ENCODE assay signal across 14 cellular contexts in the genomic region with DNA sequence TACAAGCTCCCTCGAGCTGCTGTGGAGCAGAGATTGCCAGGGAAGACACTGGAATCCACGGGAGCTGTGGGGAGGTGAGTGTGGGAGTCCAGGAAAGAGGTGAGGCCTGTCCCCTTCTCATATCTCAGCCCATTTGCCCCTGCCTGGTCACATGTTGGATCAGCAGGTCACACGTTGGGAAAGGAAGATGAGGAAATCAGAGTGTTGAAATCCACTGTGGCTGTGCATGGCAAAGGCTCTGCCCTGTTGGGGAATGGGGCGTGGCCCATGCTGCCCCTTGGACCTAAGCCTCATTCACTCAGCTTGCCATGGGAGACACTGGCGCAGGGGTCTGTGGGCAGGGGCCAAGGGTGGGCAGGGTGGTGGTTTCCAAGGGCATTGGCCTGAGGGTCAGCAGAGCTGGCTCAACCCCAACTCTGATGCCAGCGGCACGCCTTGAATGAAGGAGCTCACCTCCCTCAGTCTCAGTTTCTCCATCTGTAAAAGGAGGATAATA.
DNase-seq lines count a peak whose midpoint lies in the region; ATAC-seq and TF ChIP-seq lines count a peak whose summit lies in the region.
"Had no signal": no experiment of that assay in that cellular context is flagged by ENCODE, and none has a peak within 500 bp of the region (broad histone marks: within the 10 kb centered on the region; RNA-seq: fewer than 3 reads in every experiment).

No MANE protein-coding gene starts in this region.

- no peak for TF ChIP-seq CTCF in epithelial cell of esophagus (IDR thresholded peaks at IDR 0.05; ENCODE audit: insufficient read depth, low read depth, low read length, missing control alignments)

- H2BK120ac ChIP-seq in mesendoderm (ENCODE audit: low read depth, low read length), result no peak overlapping the region

- DNase-seq in AML-193 (lab: John Stamatoyannopoulos, UW), result peak; percentile 77 to 82
- DNase-seq in NCI-H226, result peak; percentile 72
- DNase-seq in epithelial cell of esophagus (ENCODE audit: low read depth), result peak; percentile 83
- peak; percentile 19 for DNase-seq in mesendoderm
- no peak for DNase-seq in activated naive CD8-positive, alpha-beta T cell treated with anti-CD3 and anti-CD28 coated beads, Interleukin-2, amount 50 U/mL, for 24 hours
- DNase-seq: NCI-H526 treated with DMSO at 0.1 percent for 48 hours; stimulated activated CD4-positive, alpha-beta T cell treated with anti-CD3 and anti-CD28 coated beads, Interleukin-4, amount 100 ng/mL, for 24 hours; testis had no signal

- no peak overlapping the region for H3K27ac ChIP-seq in mesendoderm (ENCODE audit: low read depth, low read length)
- H3K27ac ChIP-seq: KMS-11, testis had no signal

- no peaks in the 10 kb centered on the region for H3K79me1 ChIP-seq in mesendoderm (ENCODE audit: low read length)

- no peak overlapping the region for H3K27ac Mint-ChIP-seq in activated naive CD8-positive, alpha-beta T cell treated with anti-CD3 and anti-CD28 coated beads, Interleukin-2, amount 50 U/mL, for 24 hours
- H3K27ac Mint-ChIP-seq: activated T-helper 17 cell treated with anti-CD3 and anti-CD28 coated beads, Interleukin-2, amount 50 U/mL, for 72 hours had no signal

- no peak overlapping the region for H3K4ac ChIP-seq in mesendoderm (ENCODE audit: low read depth, low read length)

- no peaks in the 10 kb centered on the region for H3K36me3 Mint-ChIP-seq in activated naive CD8-positive, alpha-beta T cell treated with anti-CD3 and anti-CD28 coated beads, Interleukin-2, amount 50 U/mL, for 24 hours (ENCODE audit: low read depth)

- ATAC-seq in GM21737 (IDR thresholded peaks at IDR 0.05; ENCODE audit: unreplicated experiment), result no peak
- ATAC-seq in activated naive CD8-positive, alpha-beta T cell treated with anti-CD3 and anti-CD28 coated beads, Interleukin-2, amount 50 U/mL, for 24 hours, result no peak
- ATAC-seq in GM21447 (IDR thresholded peaks at IDR 0.05; ENCODE audit: unreplicated experiment), result no peak
- ATAC-seq in GM18858 (IDR thresholded peaks at IDR 0.05; ENCODE audit: unreplicated experiment), result no peak
- ATAC-seq: activated T-helper 17 cell treated with anti-CD3 and anti-CD28 coated beads, Interleukin-2, amount 50 U/mL, for 72 hours had no signal

- H3K23ac ChIP-seq in mesendoderm (ENCODE audit: low read length), result no peak overlapping the region

- WGBS in mesendoderm (ENCODE audit: extremely low coverage, insufficient coverage, low lambda C conversion rate), result no CpG with 5 or more reads among the region's 7 CpGs

- no peaks in the 10 kb centered on the region for H3K4me1 ChIP-seq in mesendoderm (ENCODE audit: control insufficient read depth, low read depth, low read length)
- H3K4me1 ChIP-seq: testis had no signal

- H2BK15ac ChIP-seq in mesendoderm (replicated peaks; ENCODE audit: low read depth), result no peak overlapping the region

- no peak overlapping the region for H2BK5ac ChIP-seq in mesendoderm (ENCODE audit: low read length)

- H2AK5ac ChIP-seq in mesendoderm (ENCODE audit: low read length), result no peak overlapping the region

- no peak overlapping the region for H3K4me2 ChIP-seq in mesendoderm (ENCODE audit: low read length)
- H3K4me2 ChIP-seq: KMS-11 had no signal

- no peaks in the 10 kb centered on the region for H3K4me1 Mint-ChIP-seq in activated naive CD8-positive, alpha-beta T cell treated with anti-CD3 and anti-CD28 coated beads, Interleukin-2, amount 50 U/mL, for 24 hours
- H3K4me1 Mint-ChIP-seq: activated T-helper 17 cell treated with anti-CD3 and anti-CD28 coated beads, Interleukin-2, amount 50 U/mL, for 72 hours; neural crest cell had no signal

- H3K9ac ChIP-seq in mesendoderm (ENCODE audit: low read length), result no peak overlapping the region
- H3K9ac ChIP-seq: KMS-11 had no signal

- H4K8ac ChIP-seq in mesendoderm (ENCODE audit: low read depth, low read length), result no peak overlapping the region

- H3K27me3 ChIP-seq in mesendoderm (ENCODE audit: insufficient read depth, low read length, poor library complexity), result no peaks in the 10 kb centered on the region
- H3K27me3 ChIP-seq: testis had no signal

- H3K56ac ChIP-seq in mesendoderm (ENCODE audit: low read length), result no peak overlapping the region

- no peaks in the 10 kb centered on the region for H3K79me2 ChIP-seq in mesendoderm (ENCODE audit: control insufficient read depth, insufficient read depth, low read length)

- H3K4me3 ChIP-seq in epithelial cell of esophagus (ENCODE audit: low read length) (no peak overlapping the region), mesendoderm (ENCODE audit: low read length) (no peak overlapping the region)
- H3K4me3 ChIP-seq: testis had no signal

- H3K4me3 Mint-ChIP-seq in activated naive CD8-positive, alpha-beta T cell treated with anti-CD3 and anti-CD28 coated beads, Interleukin-2, amount 50 U/mL, for 24 hours, result no peak overlapping the region
- H3K4me3 Mint-ChIP-seq: activated T-helper 17 cell treated with anti-CD3 and anti-CD28 coated beads, Interleukin-2, amount 50 U/mL, for 72 hours; neural crest cell had no signal

- no peak overlapping the region for H3K18ac ChIP-seq in mesendoderm (ENCODE audit: low read length)

- H3K27me3 Mint-ChIP-seq in activated naive CD8-positive, alpha-beta T cell treated with anti-CD3 and anti-CD28 coated beads, Interleukin-2, amount 50 U/mL, for 24 hours, result peaks cover 2% of the 10 kb centered on the region

- peaks cover 5% of the 10 kb centered on the region for H3K9me3 Mint-ChIP-seq in activated naive CD8-positive, alpha-beta T cell treated with anti-CD3 and anti-CD28 coated beads, Interleukin-2, amount 50 U/mL, for 24 hours
- H3K9me3 Mint-ChIP-seq: activated T-helper 17 cell treated with anti-CD3 and anti-CD28 coated beads, Interleukin-2, amount 50 U/mL, for 72 hours; neural crest cell had no signal

- H3K36me3 ChIP-seq in mesendoderm (ENCODE audit: control insufficient read depth, insufficient read depth, low read length), result no peaks in the 10 kb centered on the region

- no peak overlapping the region for H4K5ac ChIP-seq in mesendoderm (ENCODE audit: low read length)
